Comparison of ENCODE assay signal across 8 cellular contexts in the genomic region with DNA sequence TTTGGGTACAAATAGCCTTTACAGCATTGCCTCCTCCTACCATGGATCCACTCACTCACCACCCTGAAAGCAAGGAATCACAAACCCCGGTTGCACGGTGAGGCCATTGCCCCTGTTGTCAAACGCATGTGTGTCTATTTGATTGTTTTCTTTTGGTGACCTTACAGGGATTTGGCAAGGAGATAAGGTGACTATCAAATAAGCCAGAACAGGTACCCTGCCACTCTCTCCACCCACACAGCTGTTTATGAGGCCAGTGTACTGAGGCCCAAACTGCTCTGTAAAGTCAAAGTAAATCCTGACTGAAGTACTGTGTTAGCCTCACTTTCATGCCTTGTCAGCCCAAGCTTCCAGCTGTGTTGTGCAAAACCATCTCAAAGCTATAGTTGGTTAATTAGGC.
"Had no signal": no experiment of that assay in that cellular context is flagged by ENCODE, and none has a peak within 500 bp of the region (broad histone marks: within the 10 kb centered on the region; RNA-seq: fewer than 3 reads in every experiment).

No MANE protein-coding gene starts in this region.

- H3K4me3 ChIP-seq: GM23248, HAP-1, K562 had no signal

- H3K9me3 ChIP-seq: HAP-1 had no signal

- H3K27ac ChIP-seq: GM23248, HL-60 had no signal

- H3K36me3 ChIP-seq: HAP-1 had no signal

- DNase-seq: GM23248, GOT3, H7, HFFc6, IMR-90 had no signal
